ENCODE assay signal across 1 cellular context in genomic region chr17:27355419-27355818, GRCh38.
TF ChIP-seq lines count a peak whose summit lies in the region.

No MANE protein-coding gene starts in this region.

TF ChIP-seq in K562, 482 proteins besides CTCF, POLR2A, EP300 and RAD21 (continued from another document):
- TF ChIP-seq HEY1 (CRISPR knock-in tag; IDR thresholded peaks at IDR 0.05; ENCODE audit: borderline replicate concordance) (no peak), NFXL1 (CRISPR knock-in tag; IDR thresholded peaks at IDR 0.05) (no peak), POLR2AphosphoS2 (IDR thresholded peaks at IDR 0.05; ENCODE audit: low read length) (no peak)
